In the genomic region with DNA sequence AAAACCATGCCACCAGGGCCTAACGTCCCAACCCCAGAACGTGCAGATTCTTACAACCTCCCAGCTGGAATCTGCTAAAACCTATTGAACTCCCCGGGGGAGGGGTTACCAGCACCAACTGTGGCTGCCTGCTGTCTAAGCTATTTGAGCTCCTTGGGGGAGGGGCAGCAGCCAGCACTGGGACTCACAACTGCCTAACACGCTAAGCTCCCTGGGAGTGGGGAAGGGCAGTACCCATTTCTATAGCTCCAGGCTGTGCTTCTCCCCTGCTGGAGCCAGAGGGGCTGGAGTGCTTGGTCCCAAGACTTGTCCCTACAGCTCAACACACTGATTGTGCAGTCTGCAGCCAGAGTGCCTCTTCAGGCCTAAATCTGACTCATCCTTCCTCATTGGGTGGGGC, we compare ENCODE assay signal across 26 cellular contexts.
"Had no signal": no experiment of that assay in that cellular context is flagged by ENCODE, and none has a peak within 500 bp of the region (broad histone marks: within the 10 kb centered on the region; RNA-seq: fewer than 3 reads in every experiment).

No MANE protein-coding gene starts in this region.

- DNase-seq: activated B cell treated with CpG ODN at 0.5 μM for 24 hours; activated CD4-positive, alpha-beta T cell treated with anti-CD3 and anti-CD28 coated beads for 36 hours; activated CD4-positive, alpha-beta T cell treated with anti-CD3 and anti-CD28 coated beads, Interleukin-2, amount 50 U/mL, for 4 hours; activated CD8-positive, alpha-beta memory T cell treated with anti-CD3 and anti-CD28 coated beads for 24 hours; activated CD8-positive, alpha-beta memory T cell treated with anti-CD3 and anti-CD28 coated beads, Interleukin-2, amount 50 U/mL, for 4 hours; activated naive CD4-positive, alpha-beta T cell; activated naive CD8-positive, alpha-beta T cell treated with anti-CD3 and anti-CD28 coated beads for 36 hours; activated T-cell treated with anti-CD3 and anti-CD28 coated beads, Interleukin-2, amount 50 U/mL, for 4 hours; effector memory CD4-positive, alpha-beta T cell; heart left ventricle; immature natural killer cell; kidney glomerular epithelial cell; left lung; naive thymus-derived CD8-positive, alpha-beta T cell; retina; sigmoid colon; stimulated activated CD4-positive, alpha-beta T cell treated with anti-CD3 and anti-CD28 coated beads, Interleukin-15, amount 100 ng/mL, for 24 hours; transverse colon had no signal

- H3K27me3 Mint-ChIP-seq: activated B cell treated with CpG ODN at 0.5 μM for 24 hours; activated CD4-positive, alpha-beta T cell treated with anti-CD3 and anti-CD28 coated beads for 36 hours; activated naive CD8-positive, alpha-beta T cell treated with anti-CD3 and anti-CD28 coated beads for 36 hours; central memory CD8-positive, alpha-beta T cell; naive thymus-derived CD8-positive, alpha-beta T cell; progenitor cell of endocrine pancreas; stimulated activated memory B cell treated with anti-CD40 and anti-IgM and Interleukin-4, amounts not matched to agents 10 μg/mL and 1 μg/mL and 100 μg/mL, for 72 hours had no signal

- H3K4me3 Mint-ChIP-seq: activated B cell treated with CpG ODN at 0.5 μM for 24 hours; activated CD4-positive, alpha-beta T cell treated with anti-CD3 and anti-CD28 coated beads for 36 hours; activated naive CD8-positive, alpha-beta T cell treated with anti-CD3 and anti-CD28 coated beads for 36 hours; activated T-cell treated with anti-CD3 and anti-CD28 coated beads, Interleukin-2, amount 50 U/mL, for 4 hours; central memory CD8-positive, alpha-beta T cell; immature natural killer cell; mesothelial cell of epicardium; naive thymus-derived CD8-positive, alpha-beta T cell; stimulated activated memory B cell treated with anti-CD40 and anti-IgM and Interleukin-4, amounts not matched to agents 10 μg/mL and 1 μg/mL and 100 μg/mL, for 72 hours had no signal

- H3K36me3 ChIP-seq: esophagus muscularis mucosa, gastroesophageal sphincter, heart left ventricle, left lung, sigmoid colon, transverse colon had no signal

- H3K9me3 ChIP-seq: gastroesophageal sphincter, sigmoid colon, transverse colon had no signal

- H3K4me1 ChIP-seq: esophagus muscularis mucosa, gastroesophageal sphincter, heart left ventricle, left lung, sigmoid colon, transverse colon had no signal

- ATAC-seq: activated CD4-positive, alpha-beta T cell treated with anti-CD3 and anti-CD28 coated beads for 36 hours; activated T-cell treated with anti-CD3 and anti-CD28 coated beads, Interleukin-2, amount 50 U/mL, for 4 hours; gastroesophageal sphincter; heart left ventricle; left lung; naive thymus-derived CD8-positive, alpha-beta T cell; stimulated activated memory B cell treated with anti-CD40 and anti-IgM and Interleukin-4, amounts not matched to agents 10 μg/mL and 1 μg/mL and 100 μg/mL, for 72 hours had no signal

- H3K27ac Mint-ChIP-seq: activated B cell treated with CpG ODN at 0.5 μM for 24 hours; activated CD4-positive, alpha-beta T cell treated with anti-CD3 and anti-CD28 coated beads for 36 hours; activated naive CD8-positive, alpha-beta T cell treated with anti-CD3 and anti-CD28 coated beads for 36 hours; activated T-helper 2 cell treated with anti-CD3 and anti-CD28 coated beads, Interferon-gamma antibody, Interleukin-2, Interleukin-4, amounts not matched to agents 10 μg/mL and 5 μg/mL and 100 μg/mL, durations not matched to agents 14 hours and 24 hours and 36 hours; immature natural killer cell; mesothelial cell of epicardium; naive thymus-derived CD8-positive, alpha-beta T cell; progenitor cell of endocrine pancreas; stimulated activated memory B cell treated with anti-CD40 and anti-IgM and Interleukin-4, amounts not matched to agents 10 μg/mL and 1 μg/mL and 100 μg/mL, for 72 hours had no signal

- H3K4me1 Mint-ChIP-seq: activated B cell treated with CpG ODN at 0.5 μM for 24 hours; activated CD4-positive, alpha-beta T cell treated with anti-CD3 and anti-CD28 coated beads for 36 hours; activated naive CD8-positive, alpha-beta T cell treated with anti-CD3 and anti-CD28 coated beads for 36 hours; central memory CD8-positive, alpha-beta T cell; immature natural killer cell; mesothelial cell of epicardium; naive thymus-derived CD8-positive, alpha-beta T cell; stimulated activated memory B cell treated with anti-CD40 and anti-IgM and Interleukin-4, amounts not matched to agents 10 μg/mL and 1 μg/mL and 100 μg/mL, for 72 hours had no signal

- H3K27me3 ChIP-seq: esophagus muscularis mucosa, gastroesophageal sphincter, heart left ventricle, left lung, sigmoid colon, transverse colon had no signal

- H3K36me3 Mint-ChIP-seq: activated naive CD8-positive, alpha-beta T cell treated with anti-CD3 and anti-CD28 coated beads for 36 hours; immature natural killer cell; mesothelial cell of epicardium; stimulated activated memory B cell treated with anti-CD40 and anti-IgM and Interleukin-4, amounts not matched to agents 10 μg/mL and 1 μg/mL and 100 μg/mL, for 72 hours had no signal

- H3K4me3 ChIP-seq: esophagus muscularis mucosa, gastroesophageal sphincter, heart left ventricle, left lung, sigmoid colon, smooth muscle cell, transverse colon had no signal

- H3K27ac ChIP-seq: esophagus muscularis mucosa, gastroesophageal sphincter, heart left ventricle, left lung, sigmoid colon, transverse colon had no signal
